22 cellular contexts compared by ENCODE assay signal in the genomic region with DNA sequence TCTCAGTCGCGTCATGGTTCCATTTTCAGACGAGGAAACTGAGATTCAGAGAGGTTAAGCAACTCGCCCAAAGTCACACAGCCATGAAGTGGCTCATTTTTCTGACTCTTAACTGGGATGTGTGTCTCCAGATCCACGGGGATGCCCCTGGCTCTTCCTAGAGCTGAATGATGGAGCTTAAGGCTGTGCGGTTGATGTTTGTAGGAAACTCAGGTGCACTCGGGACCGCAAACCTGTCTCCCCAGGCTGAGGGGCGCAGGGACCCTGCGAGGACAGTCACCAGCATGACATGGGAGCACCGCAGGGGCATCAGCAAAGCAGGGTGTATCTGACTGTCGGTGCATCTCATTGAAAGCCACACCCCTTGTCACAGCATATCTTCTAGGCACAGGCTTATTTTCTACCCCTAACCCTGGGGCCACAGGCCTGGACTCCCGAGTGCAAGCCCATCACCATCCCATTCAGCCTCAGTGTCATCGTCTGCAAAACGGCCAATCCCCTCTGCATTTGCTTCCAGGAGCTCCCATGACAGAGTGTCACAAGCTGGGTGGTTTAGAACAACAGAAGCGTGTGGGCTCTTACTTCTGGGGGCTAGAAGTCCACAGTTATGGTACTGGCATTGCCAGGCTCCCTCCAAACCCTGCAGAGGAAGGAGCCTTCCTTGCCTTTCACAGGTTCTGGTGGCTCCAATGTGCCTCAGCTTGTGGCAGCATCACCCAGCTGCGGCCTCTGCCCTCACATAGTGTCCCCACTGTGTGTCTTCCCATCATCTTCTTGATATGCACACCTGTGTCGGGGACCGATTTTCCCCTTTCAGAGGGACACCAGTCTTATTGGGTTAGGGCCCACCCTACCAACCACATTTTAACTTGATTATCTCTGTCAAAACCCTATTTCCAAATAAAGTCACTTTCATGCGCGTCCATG. TPM values are rescaled to one million over a fixed set of nuclear protein-coding genes. Genes with fewer than 3 reads are reported as not detected.
DNase-seq lines count a peak whose midpoint lies in the region; ATAC-seq, FAIRE-seq and TF ChIP-seq lines count a peak whose summit lies in the region.
"Had no signal": no experiment of that assay in that cellular context is flagged by ENCODE, and none has a peak within 500 bp of the region (broad histone marks: within the 10 kb centered on the region; RNA-seq: fewer than 3 reads in every experiment).

No MANE protein-coding gene starts in this region.

- no peak overlapping the region for H3K56ac ChIP-seq in H1 (replicated peaks; ENCODE audit: insufficient read length, low read depth, low read length)

- peak overlapping the region; percentile 21 for H3K4me2 ChIP-seq in BLaER1
- H3K4me2 ChIP-seq in H1 (ENCODE audit: insufficient read depth in 1 of 2, low read depth in 2 of 2, low read length in 2 of 2) = no peak overlapping the region

- peaks cover 11% of the 10 kb centered on the region for H3K23me2 ChIP-seq in H1 (ENCODE audit: low read depth, low read length)

- no peak overlapping the region for H4K5ac ChIP-seq in H1 (ENCODE audit: insufficient read length, low read depth, low read length)

- CTCF ChIA-PET in H1 (lab: Charles Lee; ENCODE audit: partially characterized antibody) = no interaction called here

- H3K27ac ChIP-seq in BLaER1 = no peak overlapping the region
- H3K27ac ChIP-seq in HUES48 (ENCODE audit: low read depth, low read length) = peak overlapping the region; percentile 67
- H3K27ac ChIP-seq in H1 (ENCODE audit: low read depth, low read length) = no peak overlapping the region
- peak overlapping the region; percentile 36 for H3K27ac ChIP-seq in mesodermal cell (ENCODE audit: low read depth, low read length, severe bottlenecking)

- DNase-seq in H1 (ENCODE audit: low read depth in 1 of 2, low spot score in 2 of 2) = no peak
- DNase-seq in KG1 (lab: John Stamatoyannopoulos, UW) = no peak
- no peak for DNase-seq in NCI-H446 treated with DMSO at 0.1 percent for 48 hours (lab: John Stamatoyannopoulos, UW)
- DNase-seq: HCEC 1CT; KBM-7; NCI-H1092; NCI-H1436; NCI-H1930; NCI-H510A treated with DMSO at 0.1 percent for 48 hours; NCI-H748 treated with DMSO at 0.1 percent for 48 hours; NK-92 treated with Interleukin-12 subunit alpha and Interleukin-12 subunit beta, amount 100 ng/mL, for 24 hours had no signal

- H3K14ac ChIP-seq in H1 (ENCODE audit: insufficient read length) = no peak overlapping the region

- H2BK15ac ChIP-seq in H1 (ENCODE audit: low read length) = peak overlapping the region; percentile 63; the same call in 1 of the 2 replicates

- H3K4me3 ChIP-seq in BLaER1 (no peak overlapping the region), HUES48 (ENCODE audit: low read depth, low read length) (no peak overlapping the region), H1 (ENCODE audit: extremely low read depth in 1 of 4, insufficient read depth in 2 of 4, low read depth in 3 of 4, low read length in 4 of 4) (no peak overlapping the region), mesodermal cell (ENCODE audit: extremely low read depth, insufficient read depth, low read length, poor library complexity, severe bottlenecking) (no peak overlapping the region)

- no peaks in the 10 kb centered on the region for H3K9me3 ChIP-seq in BLaER1
- no peaks in the 10 kb centered on the region for H3K9me3 ChIP-seq in HUES48 (ENCODE audit: control insufficient read depth, insufficient read depth, low read length)
- H3K9me3 ChIP-seq in H1 (ENCODE audit: insufficient read depth in 2 of 2, low read depth in 1 of 2, low read length in 1 of 2) = no peaks in the 10 kb centered on the region
- no peaks in the 10 kb centered on the region for H3K9me3 ChIP-seq in mesodermal cell (ENCODE audit: control insufficient read depth, low read length)

- no peak for ATAC-seq in GM21717 (IDR thresholded peaks at IDR 0.05; ENCODE audit: unreplicated experiment)
- ATAC-seq in GM21515 (IDR thresholded peaks at IDR 0.05; ENCODE audit: unreplicated experiment) = no peak

- no peak for TF ChIP-seq RAD21 in H1 (IDR thresholded peaks at IDR 0.05 in 1 of 2, conservative IDR thresholded peaks at IDR 0.05 in 1 of 2; ENCODE audit: low read depth in 2 of 2, low read length in 2 of 2)

- TF ChIP-seq EP300 in H1 (IDR thresholded peaks at IDR 0.05; ENCODE audit: borderline replicate concordance in 1 of 2, low read depth in 2 of 2, low read length in 2 of 2) = no peak

- H2BK12ac ChIP-seq in H1 (ENCODE audit: low read depth, low read length) = no peak overlapping the region; the same call in 1 of the 2 replicates

- no peak overlapping the region for H2AFZ ChIP-seq in H1 (ENCODE audit: low read length)

- H4K20me1 ChIP-seq in BLaER1 (no peaks in the 10 kb centered on the region), H1 (replicated peaks in 1 of 2; ENCODE audit: control insufficient read depth in 1 of 2, insufficient read depth in 2 of 2, low read length in 2 of 2) (peaks cover 0 to 6% of the 10 kb centered on the region in 2 experiments)

- no peak overlapping the region; the same call in 1 of the 2 replicates for H2AK5ac ChIP-seq in H1 (ENCODE audit: low read depth, low read length)

- H2BK5ac ChIP-seq in H1 (ENCODE audit: low read depth, low read length) = no peak overlapping the region

- H4K91ac ChIP-seq in H1 (replicated peaks; ENCODE audit: insufficient read length, low read length) = peak overlapping the region; percentile 20

- H3K23ac ChIP-seq in H1 (ENCODE audit: insufficient read length) = no peak overlapping the region

- no peak for TF ChIP-seq CTCF in H1 (IDR thresholded peaks at IDR 0.05; ENCODE audit: control extremely low read depth in 1 of 3, insufficient read depth in 1 of 3, low read depth in 1 of 3, low read length in 3 of 3)

- POLR2A ChIA-PET in H1 (lab: Charles Lee; ENCODE audit: partially characterized antibody) = no interaction called here

- H3K4ac ChIP-seq in H1 (replicated peaks; ENCODE audit: insufficient read length, low read depth, low read length) = no peak overlapping the region

- H3K36me3 ChIP-seq in BLaER1 (no peaks in the 10 kb centered on the region), HUES48 (ENCODE audit: control insufficient read depth, insufficient read depth, low read length) (no peaks in the 10 kb centered on the region), H1 (ENCODE audit: control insufficient read depth in 2 of 4, insufficient read depth in 4 of 4, low read length in 3 of 4) (no peaks in the 10 kb centered on the region), mesodermal cell (ENCODE audit: control insufficient read depth, insufficient read depth, low read length) (no peaks in the 10 kb centered on the region)

- no peak for FAIRE-seq in H1 (lab: Jason Lieb, UNC)
- FAIRE-seq: G401.6, GM19239 had no signal

- H3K4me1 ChIP-seq in BLaER1 (peaks cover 12% of the 10 kb centered on the region), HUES48 (ENCODE audit: control insufficient read depth, insufficient read depth, low read length) (peaks cover 14% of the 10 kb centered on the region), H1 (replicated peaks in 1 of 4; ENCODE audit: control insufficient read depth in 3 of 4, insufficient read depth in 4 of 4, low read length in 3 of 4) (peaks cover 0 to 10% (median 4%) of the 10 kb centered on the region in 4 experiments; a peak in 3 of 7 replicates), mesodermal cell (ENCODE audit: control insufficient read depth, insufficient read depth, low read length, poor library complexity, severe bottlenecking) (peaks cover 8% of the 10 kb centered on the region)

- no peak overlapping the region for H3K9ac ChIP-seq in BLaER1
- no peak overlapping the region; the same call in 1 of the 2 replicates for H3K9ac ChIP-seq in HUES48 (ENCODE audit: low read depth, low read length)
- no peak overlapping the region for H3K9ac ChIP-seq in H1 (replicated peaks in 1 of 4; ENCODE audit: extremely low read depth in 1 of 4, low read depth in 3 of 4, low read length in 3 of 4)

- no peak for TF ChIP-seq POLR2A in H1 (IDR thresholded peaks at IDR 0.05; ENCODE audit: control extremely low read depth in 1 of 2, low read depth in 2 of 2, low read length in 2 of 2)

- 86% methylated on average over 21 of the region's 21 CpGs; no CpG with 5 or more reads in 1 of the 2 experiments for WGBS in H1 (ENCODE audit: extremely low coverage in 1 of 2, insufficient coverage in 1 of 2, insufficient read length in 1 of 2, insufficient replicate concordance in 2 of 2, low coverage in 1 of 2, low lambda C conversion rate in 2 of 2, missing lambda C conversion rate in 1 of 2), 2 experiments
- 90% methylated on average over 18 to 20 of the region's 21 CpGs for WGBS in mesodermal cell (ENCODE audit: insufficient coverage in 2 of 2), 2 experiments

- no peak overlapping the region for H2BK120ac ChIP-seq in H1 (replicated peaks; ENCODE audit: low read depth, low read length)

- H3K79me2 ChIP-seq in H1 (ENCODE audit: control insufficient read depth in 1 of 2, insufficient read depth in 2 of 2, low read length in 2 of 2) = no peaks in the 10 kb centered on the region

- peak overlapping the region; percentile 61; the same call in 1 of the 2 replicates for H2BK20ac ChIP-seq in H1 (ENCODE audit: low read length)

- no peak overlapping the region for H3K18ac ChIP-seq in H1 (ENCODE audit: extremely low read depth, low read length)

- no peak overlapping the region for H4K8ac ChIP-seq in H1 (ENCODE audit: extremely low read depth, insufficient read depth, low read length)

- H3K27me3 ChIP-seq in BLaER1 = no peaks in the 10 kb centered on the region
- H3K27me3 ChIP-seq in HUES48 (ENCODE audit: control insufficient read depth, insufficient read depth, low read length) = no peaks in the 10 kb centered on the region
- no peaks in the 10 kb centered on the region for H3K27me3 ChIP-seq in H1 (replicated peaks in 1 of 4; ENCODE audit: control insufficient read depth in 3 of 4, extremely low read depth in 1 of 4, insufficient read depth in 3 of 4, low read length in 3 of 4)

- H3K79me1 ChIP-seq in H1 (ENCODE audit: low read depth, low read length) = no peaks in the 10 kb centered on the region; the same call in 1 of the 2 replicates

RNA-seq across cellular contexts. Expression of a gene that starts 9.9 kb away (rescaled TPM):
- total RNA-seq in H1 (2021; fragmentation: NEBNext Ultra II Directional; extraction: Animal tissue kit (Norgen Biotek cat#: 25700)) = 0.74 and 0.86 TPM in 2 replicates
- polyA plus RNA-seq in H1 (2011; rRNA removed) = 0.69 and 1.4 TPM in 2 replicates
- polyA plus RNA-seq in H1 (2011; cell fraction: cytosol; rRNA removed) = 0.94 TPM
- polyA plus RNA-seq in H1 (2011; cell fraction: nucleus; rRNA removed) = 2.7 TPM
- 1.0 to 1.5 TPM (median 1.2 TPM) in 4 replicates for polyA plus RNA-seq in H1 (2012, experiment 1 of 2)
- polyA plus RNA-seq in H1 (2012, experiment 2 of 2) = 0.77 TPM
- 0.45 TPM for polyA plus RNA-seq in H1 (2013, experiment 1 of 2)
- polyA plus RNA-seq in H1 (2013, experiment 2 of 2) = 0.42 TPM
- polyA minus RNA-seq in H1 (2011; rRNA and poly(A)+ RNA removed) = 0.44 and 0.71 TPM in 2 replicates
- not detected for polyA minus RNA-seq in H1 (2011; cell fraction: cytosol; rRNA and poly(A)+ RNA removed)
- polyA minus RNA-seq in H1 (2011; cell fraction: nucleus; rRNA and poly(A)+ RNA removed) = 0.40 TPM
- 1.1 TPM for polyA plus RNA-seq in mesodermal cell (2013, experiment 1 of 2)
- polyA plus RNA-seq in mesodermal cell (2013, experiment 2 of 2) = 1.3 TPM
- total RNA-seq: A172, Daoy had no signal
- polyA plus RNA-seq: CD14-positive monocyte had no signal

RNA-seq across cellular contexts. Expression of a gene that starts 10.8 kb away (rescaled TPM):
- not detected in 2 replicates for total RNA-seq in H1 (2021; fragmentation: NEBNext Ultra II Directional; extraction: Animal tissue kit (Norgen Biotek cat#: 25700))
- not detected in 2 replicates for polyA plus RNA-seq in H1 (2011; rRNA removed)
- not detected for polyA plus RNA-seq in H1 (2011; cell fraction: cytosol; rRNA removed)
- not detected for polyA plus RNA-seq in H1 (2011; cell fraction: nucleus; rRNA removed)
- polyA plus RNA-seq in H1 (2012, experiment 1 of 2) = not detected in 4 replicates
- not detected for polyA plus RNA-seq in H1 (2012, experiment 2 of 2)
- polyA plus RNA-seq in H1 (2013, experiment 1 of 2) = not detected
- polyA plus RNA-seq in H1 (2013, experiment 2 of 2) = not detected
- polyA minus RNA-seq in H1 (2011; rRNA and poly(A)+ RNA removed) = not detected in 2 replicates
- polyA minus RNA-seq in H1 (2011; cell fraction: cytosol; rRNA and poly(A)+ RNA removed) = not detected
- not detected for polyA minus RNA-seq in H1 (2011; cell fraction: nucleus; rRNA and poly(A)+ RNA removed)
- polyA plus RNA-seq in mesodermal cell (2013, experiment 1 of 2) = not detected
- polyA plus RNA-seq in mesodermal cell (2013, experiment 2 of 2) = not detected
- total RNA-seq: A172, Daoy, HT1080 had no signal
- polyA plus RNA-seq: CD14-positive monocyte had no signal

Comparison
In these comparisons a context has a peak if more than half of its experiments do, and no peak if none do; other contexts are left out.
1. H3K27ac ChIP-seq: peak in HUES48 (single experiment) and mesodermal cell (single experiment); none in BLaER1 (single experiment) and H1 (single experiment).